14 cellular contexts compared by ENCODE assay signal in genomic region chr3:10996345-10997050, GRCh38. TPM values are rescaled to one million over a fixed set of nuclear protein-coding genes. Genes with fewer than 3 reads are reported as not detected.
DNase-seq lines count a peak whose midpoint lies in the region; ATAC-seq and TF ChIP-seq lines count a peak whose summit lies in the region.
"Had no signal": no experiment of that assay in that cellular context is flagged by ENCODE, and none has a peak within 500 bp of the region (broad histone marks: within the 10 kb centered on the region; RNA-seq: fewer than 3 reads in every experiment).

No MANE protein-coding gene starts in this region.

- POLR2A ChIA-PET in HCT116 (lab: Charles Lee), result no interaction called here

- H3K4me1 ChIP-seq in HCT116 (ENCODE audit: control insufficient read depth in 1 of 2, insufficient read depth in 2 of 2, low read length in 2 of 2), result 0 out of 4 replicates have a peak, but pooled peaks cover 0 to 4% of the 10 kb centered on the region in 2 experiments
- H3K4me1 ChIP-seq in osteoblast (ENCODE audit: insufficient read depth, low read length), result no peaks in the 10 kb centered on the region
- H3K4me1 ChIP-seq: BE2C had no signal

- DNase-seq in HCT116 (ENCODE audit: low read depth, low spot score) (no peak), amygdala (lab: John Stamatoyannopoulos, UW) (peak in 42 of 56 donors; percentile 14 to 80 (median 50)), hippocampal formation (lab: John Stamatoyannopoulos, UW) (peak; percentile 67 to 68), osteoblast (ENCODE audit: insufficient read length, low spot score, missing footprints) (peak; percentile 65), Calu3 (no peak), NCI-H748 treated with DMSO at 0.1 percent for 48 hours (lab: John Stamatoyannopoulos, UW) (no peak)
- DNase-seq: BE2C; CD8-positive, alpha-beta memory T cell; DMS153; NCI-H146; NCI-H446; Peyer's patch; SHP77 treated with DMSO at 0.1 percent for 48 hours had no signal

- H3K27me3 ChIP-seq in HCT116 (ENCODE audit: insufficient read depth, low read length) (peaks cover 49% of the 10 kb centered on the region; the same call in 1 of the 2 replicates), osteoblast (ENCODE audit: insufficient read depth, low read length) (peaks cover 66% of the 10 kb centered on the region)

- H3K36me3 Mint-ChIP-seq in Calu3 (ENCODE audit: insufficient read depth, unreplicated experiment), result peaks cover 7% of the 10 kb centered on the region
- H3K36me3 Mint-ChIP-seq: CD8-positive, alpha-beta memory T cell had no signal

- H3K27ac ChIP-seq in HCT116 (ENCODE audit: low read depth, low read length) (no peak overlapping the region), osteoblast (ENCODE audit: low read depth, low read length) (no peak overlapping the region)
- H3K27ac ChIP-seq: Peyer's patch had no signal

- CTCF ChIA-PET in HCT116 (lab: Charles Lee) (interaction anchor here (0.7 kb wide), 1 partner anchor 14 kb away, joined by 3 read pairs; no protein-coding TSS in a partner anchor), Calu3 (lab: Charles Lee) (no interaction called here)

- H3K4me2 ChIP-seq in HCT116 (ENCODE audit: low read length), result no peak overlapping the region
- H3K4me2 ChIP-seq in osteoblast (ENCODE audit: insufficient read depth, low read length), result no peak overlapping the region

- H3K79me2 ChIP-seq in HCT116 (ENCODE audit: insufficient read depth, low read length), result no peaks in the 10 kb centered on the region
- H3K79me2 ChIP-seq in osteoblast (ENCODE audit: insufficient read depth, low read length), result no peaks in the 10 kb centered on the region

- no peak overlapping the region for H3K9ac ChIP-seq in HCT116 (ENCODE audit: low read length)

- no peak overlapping the region for H3K27ac Mint-ChIP-seq in Calu3 (ENCODE audit: unreplicated experiment)
- H3K27ac Mint-ChIP-seq: CD8-positive, alpha-beta memory T cell had no signal

- H3K27me3 Mint-ChIP-seq in Calu3 (ENCODE audit: unreplicated experiment), result peaks cover 79% of the 10 kb centered on the region

- no peak overlapping the region for H2AFZ ChIP-seq in HCT116 (ENCODE audit: low read depth, low read length, poor library complexity, severe bottlenecking)
- no peak overlapping the region for H2AFZ ChIP-seq in osteoblast (ENCODE audit: low read length)

- H3K36me3 ChIP-seq in HCT116 (ENCODE audit: control insufficient read depth in 1 of 2, insufficient read depth in 2 of 2, low read length in 2 of 2), result no peaks in the 10 kb centered on the region
- no peaks in the 10 kb centered on the region for H3K36me3 ChIP-seq in osteoblast (ENCODE audit: insufficient read depth, low read length)
- H3K36me3 ChIP-seq: BE2C, Peyer's patch had no signal

- no peak for TF ChIP-seq CTCF in HCT116 (IDR thresholded peaks at IDR 0.05 in 2 of 3, conservative IDR thresholded peaks at IDR 0.05 in 1 of 3; ENCODE audit: borderline replicate concordance in 1 of 3, insufficient read depth in 1 of 3, low read depth in 2 of 3, low read length in 2 of 3)
- no peak for TF ChIP-seq CTCF in osteoblast (IDR thresholded peaks at IDR 0.05; ENCODE audit: extremely low read depth, low read depth, low read length)
- no peak for TF ChIP-seq CTCF in Calu3 (IDR thresholded peaks at IDR 0.05; ENCODE audit: unreplicated experiment)

- peaks cover 9% of the 10 kb centered on the region for H3K4me1 Mint-ChIP-seq in Calu3 (ENCODE audit: low read depth, unreplicated experiment)

- no peak for TF ChIP-seq RAD21 in HCT116 (IDR thresholded peaks at IDR 0.05; ENCODE audit: low read depth)

- H3K9me3 ChIP-seq in HCT116 (ENCODE audit: control insufficient read depth in 1 of 2, insufficient read depth in 1 of 2, low read depth in 1 of 2, low read length in 2 of 2) (no peaks in the 10 kb centered on the region), osteoblast (ENCODE audit: low read depth, low read length) (no peaks in the 10 kb centered on the region)
- H3K9me3 ChIP-seq: BE2C, Peyer's patch had no signal

- ATAC-seq in HCT116 (no peak), HG03354 (IDR thresholded peaks at IDR 0.05; ENCODE audit: poor library complexity, severe bottlenecking, unreplicated experiment) (no peak)

- no TSS peak for BruUV-seq in HCT116 (replicated peaks; lab: Mats Ljungman, UMichigan)
- no TSS peak for BruUV-seq in Calu3 (replicated peaks; lab: Mats Ljungman, UMichigan)

- H3K4me3 ChIP-seq in HCT116 (replicated peaks in 1 of 2; ENCODE audit: low read depth in 1 of 2, low read length in 2 of 2), result no peak overlapping the region
- no peak overlapping the region for H3K4me3 ChIP-seq in osteoblast (ENCODE audit: insufficient read depth, low read length)
- H3K4me3 ChIP-seq: Peyer's patch had no signal

- no peaks in the 10 kb centered on the region for H3K9me2 ChIP-seq in HCT116 (ENCODE audit: insufficient read depth)

- H4K20me1 ChIP-seq in HCT116 (ENCODE audit: insufficient read depth) (no peaks in the 10 kb centered on the region), osteoblast (ENCODE audit: insufficient read depth, low read length) (no peaks in the 10 kb centered on the region)

- intact Hi-C loops in HCT116 (cut with micrococcal nuclease), result no loop called here
- intact Hi-C loops in Calu3 (cut with micrococcal nuclease; ENCODE audit: unreplicated experiment), result no loop called here

- TF ChIP-seq POLR2A in HCT116 (IDR thresholded peaks at IDR 0.05; ENCODE audit: borderline replicate concordance, extremely low read depth, insufficient read depth, insufficient read length), result no peak

- no peaks in the 10 kb centered on the region for H3K9me3 Mint-ChIP-seq in Calu3 (ENCODE audit: low read depth, unreplicated experiment)
- H3K9me3 Mint-ChIP-seq: CD8-positive, alpha-beta memory T cell had no signal

- RAD21 ChIA-PET in HCT116 (lab: Charles Lee; ENCODE audit: low non-redundant PET in 1 of 2, low total read pairs in 2 of 2, uncharacterized antibody in 2 of 2, unreplicated experiment in 2 of 2), result no interaction called here

- H3K4me3 Mint-ChIP-seq in Calu3 (ENCODE audit: low read depth, unreplicated experiment), result no peak overlapping the region
- H3K4me3 Mint-ChIP-seq: CD8-positive, alpha-beta memory T cell had no signal

TF ChIP-seq in HCT116, 20 proteins besides CTCF, POLR2A, EP300 and RAD21:
- no peak for TF ChIP-seq POLR2AphosphoS5 (IDR thresholded peaks at IDR 0.05; ENCODE audit: low read depth, low read length)
- 0 out of 2 replicates have a peak, but pooled peaks have one; percentile 25 for TF ChIP-seq EZH2 (IDR thresholded peaks at IDR 0.05)
TF ChIP-seq in HCT116: peak in this region for 1.

RNA-seq across cellular contexts. Expression of gene SLC6A1, which starts 4.0 kb away (rescaled TPM):
- not detected for total RNA-seq in HCT116 (2021; ENCODE audit: unreplicated experiment)
- polyA plus RNA-seq in HCT116 (2012), result not detected in 2 replicates
- not detected in 2 replicates for total RNA-seq in osteoblast
- total RNA-seq in Calu3 (2022), result not detected in 2 replicates
- total RNA-seq: CD8-positive, alpha-beta memory T cell had no signal
- polyA plus RNA-seq: CD8-positive, alpha-beta memory T cell had no signal

Comparison
In these comparisons a context has a peak if more than half of its experiments do, and no peak if none do; other contexts are left out.
1. DNase-seq: peak in amygdala (42 of 56), hippocampal formation (2 of 2) and osteoblast (single experiment); none in HCT116 (single experiment), Calu3 (single experiment) and NCI-H748 treated with DMSO at 0.1 percent for 48 hours (single experiment).